Comparison of ENCODE assay signal across 6 cellular contexts in genomic region chr2:119801989-119802388, GRCh38. TPM values are rescaled to one million over a fixed set of nuclear protein-coding genes. Genes with fewer than 3 reads are reported as not detected.
A peak's percentile ranks its signal among the peaks of the same experiment; 100 is the strongest.
DNase-seq lines count a peak whose midpoint lies in the region; ATAC-seq and TF ChIP-seq lines count a peak whose summit lies in the region.
"Not testable (repeated sequence)": the region's sequence is repeated elsewhere in the genome, so short reads cannot be mapped to it uniquely, and the experiment has no call there.

No MANE protein-coding gene starts in this region.

- not testable (repeated sequence) for H3T11ph ChIP-seq in H9 (ENCODE audit: low read length)

- CTCF ChIA-PET in WTC11 (lab: Charles Lee): interaction anchor here (1.8 kb wide), 1 partner anchor 21 kb away, joined by 6 read pairs; no protein-coding TSS in a partner anchor

- H3K4me3 Mint-ChIP-seq in CD4-positive, CD25-positive, alpha-beta regulatory T cell: peak overlapping the region in 3 of 4 donors; percentile 17 to 63 (median 39)
- not testable (repeated sequence) for H3K4me3 Mint-ChIP-seq in H9; WTC11; effector memory CD8-positive, alpha-beta T cell; glutamatergic neuron (ENCODE audit: unreplicated experiment); neural progenitor cell

- not testable (repeated sequence) for H3K4me3 ChIP-seq in CD4-positive, CD25-positive, alpha-beta regulatory T cell (ENCODE audit: low read depth, low read length); neural progenitor cell

- H4K5ac ChIP-seq in H9 (ENCODE audit: insufficient read length, low read depth, low read length): not testable (repeated sequence)

- H3K9me3 ChIP-seq in CD4-positive, CD25-positive, alpha-beta regulatory T cell (ENCODE audit: control insufficient read depth in 2 of 2, low read length in 2 of 2); H9 (ENCODE audit: control insufficient read depth, low read depth, low read length): not testable (repeated sequence)
- H3K9me3 ChIP-seq in neural progenitor cell (ENCODE audit: low read depth): peaks cover 10% of the 10 kb centered on the region

- H3K23ac ChIP-seq in H9 (ENCODE audit: insufficient read length, low read depth, low read length): not testable (repeated sequence)

- not testable (repeated sequence) for H3K4me2 ChIP-seq in H9 (ENCODE audit: insufficient read depth, insufficient read length, low read length); neural progenitor cell

- H2BK120ac ChIP-seq in H9 (ENCODE audit: low read depth, low read length, poor library complexity, severe bottlenecking): not testable (repeated sequence)

- peaks cover 39 to 79% (median 60%) of the 10 kb centered on the region in 4 donors for H3K4me1 Mint-ChIP-seq in CD4-positive, CD25-positive, alpha-beta regulatory T cell
- H3K4me1 Mint-ChIP-seq in H9: peaks cover 51 to 61% of the 10 kb centered on the region in 2 experiments
- H3K4me1 Mint-ChIP-seq in WTC11: peaks cover 67% of the 10 kb centered on the region
- peaks cover 45 to 80% of the 10 kb centered on the region in 2 donors for H3K4me1 Mint-ChIP-seq in effector memory CD8-positive, alpha-beta T cell (ENCODE audit: low read depth in 2 of 2)
- peaks cover 23% of the 10 kb centered on the region for H3K4me1 Mint-ChIP-seq in glutamatergic neuron (ENCODE audit: low read depth, unreplicated experiment)
- H3K4me1 Mint-ChIP-seq in neural progenitor cell: not testable (repeated sequence)

- POLR2A ChIA-PET in WTC11 (lab: Charles Lee): not testable (repeated sequence)

- H4K8ac ChIP-seq in H9 (replicated peaks; ENCODE audit: insufficient read length, low read depth, low read length): not testable (repeated sequence)

- not testable (repeated sequence) for H2BK15ac ChIP-seq in H9 (ENCODE audit: low read depth, low read length)

- not testable (repeated sequence) for H3K9ac ChIP-seq in H9 (ENCODE audit: extremely low read depth, insufficient read length, low read length); neural progenitor cell

- H3K36me3 ChIP-seq in CD4-positive, CD25-positive, alpha-beta regulatory T cell (ENCODE audit: control insufficient read depth, insufficient read depth, low read length); neural progenitor cell: not testable (repeated sequence)

- DNase-seq in CD4-positive, CD25-positive, alpha-beta regulatory T cell; WTC11 (ENCODE audit: low spot score); effector memory CD8-positive, alpha-beta T cell; glutamatergic neuron: not testable (repeated sequence)
- DNase-seq in H9 (peak; percentile 35), neural progenitor cell (ENCODE audit: low spot score) (peak; percentile 22)

- not testable (repeated sequence) for H3F3A ChIP-seq in neural progenitor cell (ENCODE audit: low read depth)

- H2BK5ac ChIP-seq in H9 (ENCODE audit: insufficient read length, low read length): not testable (repeated sequence)

- H2AFZ ChIP-seq in H9 (ENCODE audit: low read length); neural progenitor cell (replicated peaks): not testable (repeated sequence)

- peak overlapping the region in 2 of 3 donors; percentile 13 to 45 for H3K27ac Mint-ChIP-seq in CD4-positive, CD25-positive, alpha-beta regulatory T cell
- H3K27ac Mint-ChIP-seq in H9: peak overlapping the region; percentile 17 to 82 (median 82); a peak in 4 of 7 replicates
- H3K27ac Mint-ChIP-seq in WTC11: peak overlapping the region; percentile 43
- peak overlapping the region; percentile 2 to 44 for H3K27ac Mint-ChIP-seq in effector memory CD8-positive, alpha-beta T cell
- peak overlapping the region; percentile 75 for H3K27ac Mint-ChIP-seq in glutamatergic neuron (ENCODE audit: unreplicated experiment)
- not testable (repeated sequence) for H3K27ac Mint-ChIP-seq in neural progenitor cell

- H3K56ac ChIP-seq in H9 (ENCODE audit: insufficient read length, low read depth, low read length): not testable (repeated sequence)

- not testable (repeated sequence) for H3K9me3 Mint-ChIP-seq in CD4-positive, CD25-positive, alpha-beta regulatory T cell; effector memory CD8-positive, alpha-beta T cell; glutamatergic neuron (ENCODE audit: unreplicated experiment)
- H3K9me3 Mint-ChIP-seq in H9 (peaks cover 17 to 21% of the 10 kb centered on the region in 2 experiments), WTC11 (peaks cover 25% of the 10 kb centered on the region), neural progenitor cell (peaks cover 53% of the 10 kb centered on the region)

- WGBS in H9 (ENCODE audit: extremely low coverage, insufficient read length, low lambda C conversion rate): no CpG with 5 or more reads among the region's 10 CpGs

- H3K4me1 ChIP-seq in CD4-positive, CD25-positive, alpha-beta regulatory T cell (ENCODE audit: control insufficient read depth, insufficient read depth, low read length, poor library complexity, severe bottlenecking); H9 (ENCODE audit: insufficient read depth, low read length): not testable (repeated sequence)
- H3K4me1 ChIP-seq in neural progenitor cell: peaks cover 12% of the 10 kb centered on the region

- ATAC-seq in CD4-positive, CD25-positive, alpha-beta regulatory T cell (ENCODE audit: low read depth in 2 of 2); effector memory CD8-positive, alpha-beta T cell (replicated peaks): not testable (repeated sequence)
- ATAC-seq in WTC11: peak; percentile 88

- H3K79me1 ChIP-seq in H9 (ENCODE audit: insufficient read depth, low read depth, low read length, poor library complexity, severe bottlenecking): not testable (repeated sequence)

- H3K27me3 Mint-ChIP-seq in CD4-positive, CD25-positive, alpha-beta regulatory T cell; H9 (ENCODE audit: low read depth); WTC11 (ENCODE audit: low read depth); effector memory CD8-positive, alpha-beta T cell; glutamatergic neuron (ENCODE audit: unreplicated experiment); neural progenitor cell (ENCODE audit: insufficient read depth, low read depth): not testable (repeated sequence)

- H3K36me3 Mint-ChIP-seq in CD4-positive, CD25-positive, alpha-beta regulatory T cell: peaks cover 24% of the 10 kb centered on the region
- H3K36me3 Mint-ChIP-seq in H9 (ENCODE audit: insufficient read depth in 1 of 3, low read depth in 3 of 3) (peaks cover 20 to 33% (median 24%) of the 10 kb centered on the region in 3 experiments), WTC11 (peaks cover 26% of the 10 kb centered on the region), glutamatergic neuron (ENCODE audit: unreplicated experiment) (peaks cover 22% of the 10 kb centered on the region), neural progenitor cell (peaks cover 29% of the 10 kb centered on the region)
- not testable (repeated sequence) for H3K36me3 Mint-ChIP-seq in effector memory CD8-positive, alpha-beta T cell (ENCODE audit: insufficient read depth)

- not testable (repeated sequence) for H3K18ac ChIP-seq in H9 (ENCODE audit: insufficient read length, low read depth, low read length)

- H2AK5ac ChIP-seq in H9 (ENCODE audit: insufficient read length, low read length): not testable (repeated sequence)

- not testable (repeated sequence) for TF ChIP-seq CTCF in H9 (conservative IDR thresholded peaks at IDR 0.05); WTC11 (IDR thresholded peaks at IDR 0.05); glutamatergic neuron (IDR thresholded peaks at IDR 0.05; ENCODE audit: partially characterized antibody, unreplicated experiment); neural progenitor cell (IDR thresholded peaks at IDR 0.05)

- not testable (repeated sequence) for H3K4ac ChIP-seq in H9 (ENCODE audit: low read depth, low read length)

- not testable (repeated sequence) for H3K23me2 ChIP-seq in H9 (ENCODE audit: insufficient read length, low read depth, low read length, poor library complexity, severe bottlenecking)

- not testable (repeated sequence) for H4K20me1 ChIP-seq in H9 (ENCODE audit: control insufficient read depth, insufficient read depth, insufficient read length)
- peaks cover 34% of the 10 kb centered on the region for H4K20me1 ChIP-seq in neural progenitor cell (ENCODE audit: low read depth)

- H3K79me2 ChIP-seq in H9 (ENCODE audit: insufficient read depth, low read length): not testable (repeated sequence)
- peaks cover 94% of the 10 kb centered on the region for H3K79me2 ChIP-seq in neural progenitor cell (ENCODE audit: low read depth)

- H4K91ac ChIP-seq in H9 (ENCODE audit: insufficient read length, low read depth, low read length): not testable (repeated sequence)

- H3K14ac ChIP-seq in H9 (ENCODE audit: insufficient read depth, low read length): not testable (repeated sequence)

- not testable (repeated sequence) for H2BK12ac ChIP-seq in H9 (ENCODE audit: insufficient read length, low read depth, low read length)

- not testable (repeated sequence) for H3K27me3 ChIP-seq in CD4-positive, CD25-positive, alpha-beta regulatory T cell (ENCODE audit: control insufficient read depth, insufficient read depth, low read length); H9 (ENCODE audit: insufficient read depth, low read length); neural progenitor cell

- not testable (repeated sequence) for H2BK20ac ChIP-seq in H9 (ENCODE audit: low read depth, low read length, poor library complexity, severe bottlenecking)

- not testable (repeated sequence) for H3K27ac ChIP-seq in CD4-positive, CD25-positive, alpha-beta regulatory T cell (ENCODE audit: insufficient read depth, low read length, poor library complexity, severe bottlenecking); H9 (ENCODE audit: insufficient read length, low read depth, low read length); neural progenitor cell

RNA-seq across cellular contexts. Expression of gene PTPN4, which starts 42.3 kb away (rescaled TPM):
- total RNA-seq in CD4-positive, CD25-positive, alpha-beta regulatory T cell: 113 TPM
- 100 to 1,000 TPM in 2 of 4 donors, 10 to 100 TPM in 2; 75.2 to 115 (median 103) TPM for polyA plus RNA-seq in CD4-positive, CD25-positive, alpha-beta regulatory T cell
- 80.5 and 89.8 TPM in 2 replicates for total RNA-seq in H9 (2021)
- 79.4 to 85.8 TPM (median 79.7 TPM) in 3 replicates for total RNA-seq in WTC11 (2021)
- total RNA-seq in glutamatergic neuron (ENCODE audit: unreplicated experiment): 91.7 TPM
- 51.8 and 52.1 TPM in 2 replicates for total RNA-seq in neural progenitor cell (ENCODE audit: low replicate concordance)
